In the genomic region with DNA sequence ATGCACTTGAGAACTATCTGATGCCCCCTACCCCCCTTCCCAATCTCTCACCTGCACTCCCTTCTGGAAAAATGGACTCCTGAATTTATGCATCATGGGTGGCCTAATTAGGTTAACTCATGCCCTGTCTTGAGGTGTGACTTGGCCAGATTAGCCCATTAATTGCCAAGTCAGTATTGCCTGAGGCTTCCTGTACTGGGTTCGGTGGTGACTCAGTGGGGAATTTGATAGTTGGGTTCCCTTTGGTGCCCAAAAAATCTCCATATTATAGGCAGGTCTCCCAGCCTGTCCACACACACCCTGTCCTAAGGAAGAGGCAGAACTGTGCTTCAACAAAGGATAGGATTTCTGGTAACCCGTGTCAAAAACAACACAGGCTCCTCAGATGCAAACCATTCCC, we compare ENCODE assay signal across 20 cellular contexts.
DNase-seq lines count a peak whose midpoint lies in the region; ATAC-seq and TF ChIP-seq lines count a peak whose summit lies in the region.
"Had no signal": no experiment of that assay in that cellular context is flagged by ENCODE, and none has a peak within 500 bp of the region (broad histone marks: within the 10 kb centered on the region; RNA-seq: fewer than 3 reads in every experiment).

No MANE protein-coding gene starts in this region.

- POLR2A ChIA-PET in activated CD4-positive, alpha-beta T cell treated with anti-CD3 and anti-CD28 coated beads, Interleukin-2, amount 10 ng/mL, durations not matched to agents 7 days and 5 days (lab: Charles Lee), result no interaction called here

- no peak for TF ChIP-seq EP300 in upper lobe of left lung (IDR thresholded peaks at IDR 0.05)
- no peak for TF ChIP-seq EP300 in stomach (IDR thresholded peaks at IDR 0.05)

- no peak overlapping the region for H3K4me3 Mint-ChIP-seq in activated CD4-positive, alpha-beta T cell treated with anti-CD3 and anti-CD28 coated beads, Interleukin-2, amount 10 ng/mL, durations not matched to agents 7 days and 5 days
- no peak overlapping the region for H3K4me3 Mint-ChIP-seq in T-helper 17 cell
- H3K4me3 Mint-ChIP-seq: activated B cell treated with CpG ODN at 0.5 μM for 24 hours; neural progenitor cell; stimulated activated naive CD8-positive, alpha-beta T cell treated with anti-CD3 and anti-CD28 coated beads, Interleukin-15, amount 100 ng/mL, for 72 hours had no signal

- H2AFZ ChIP-seq in fibroblast of lung (ENCODE audit: low read length), result no peak overlapping the region
- H2AFZ ChIP-seq: neural progenitor cell had no signal

- H3K36me3 ChIP-seq in fibroblast of lung (ENCODE audit: control insufficient read depth, insufficient read depth, low read length) (no peaks in the 10 kb centered on the region), upper lobe of left lung (no peaks in the 10 kb centered on the region), stomach (no peaks in the 10 kb centered on the region)
- H3K36me3 ChIP-seq: esophagus squamous epithelium, left ventricle myocardium inferior, neural progenitor cell, sigmoid colon had no signal

- H3K27ac ChIP-seq in fibroblast of lung (ENCODE audit: insufficient read depth, low read length), result peak overlapping the region; percentile 88
- H3K27ac ChIP-seq in upper lobe of left lung, result peak overlapping the region; percentile 70 to 79 (median 74)
- peak overlapping the region in 1 of 5 donors; percentile 71 for H3K27ac ChIP-seq in stomach
- H3K27ac ChIP-seq: neural progenitor cell had no signal

- 79 to 90% methylated on average over 2 of the region's 2 CpGs for WGBS in upper lobe of left lung, 2 donors
- 85 to 94% (median 92%) methylated on average over 2 of the region's 2 CpGs for WGBS in stomach, 5 donors

- H3K9me3 ChIP-seq in T-helper 17 cell (ENCODE audit: control insufficient read depth, low read length, poor library complexity, severe bottlenecking) (no peaks in the 10 kb centered on the region), fibroblast of lung (ENCODE audit: control insufficient read depth, insufficient read depth, low read depth, low read length) (no peaks in the 10 kb centered on the region), upper lobe of left lung (no peaks in the 10 kb centered on the region), stomach (no peaks in the 10 kb centered on the region)
- H3K9me3 ChIP-seq: esophagus squamous epithelium, left ventricle myocardium inferior, sigmoid colon, SK-N-SH had no signal

- H3K4me1 ChIP-seq in fibroblast of lung (ENCODE audit: control insufficient read depth, extremely low read depth, insufficient read depth, low read length) (peaks cover 15% of the 10 kb centered on the region), upper lobe of left lung (peaks cover 32 to 52% (median 38%) of the 10 kb centered on the region in 4 donors), stomach (peaks cover 21 to 82% (median 35%) of the 10 kb centered on the region in 4 donors)

- no peak overlapping the region for H3K9ac ChIP-seq in fibroblast of lung (ENCODE audit: insufficient read depth, low read length)
- H3K9ac ChIP-seq: neural progenitor cell, SK-N-SH had no signal

- CTCF ChIA-PET in activated CD4-positive, alpha-beta T cell treated with anti-CD3 and anti-CD28 coated beads, Interleukin-2, amount 10 ng/mL, durations not matched to agents 7 days and 5 days (lab: Charles Lee), result no interaction called here

- TF ChIP-seq CTCF in fibroblast of lung (conservative IDR thresholded peaks at IDR 0.05 in 1 of 2, IDR thresholded peaks at IDR 0.05 in 1 of 2; ENCODE audit: low read depth in 1 of 2, low read length in 2 of 2) (no peak), upper lobe of left lung (IDR thresholded peaks at IDR 0.05) (no peak), stomach (IDR thresholded peaks at IDR 0.05) (no peak)

- H3K4me3 ChIP-seq in fibroblast of lung (replicated peaks in 1 of 4; ENCODE audit: control extremely low read depth in 1 of 4, insufficient read depth in 1 of 4, low read depth in 3 of 4, low read length in 4 of 4), result no peak overlapping the region
- H3K4me3 ChIP-seq in upper lobe of left lung, result no peak overlapping the region
- H3K4me3 ChIP-seq in stomach, result no peak overlapping the region
- H3K4me3 ChIP-seq: esophagus squamous epithelium, left ventricle myocardium inferior, neural progenitor cell, sigmoid colon had no signal

- ATAC-seq in T-helper 17 cell, result no peak
- ATAC-seq in upper lobe of left lung (ENCODE audit: low FRiP score in 2 of 2), result no peak

- no peak overlapping the region for H3K4me2 ChIP-seq in fibroblast of lung (ENCODE audit: extremely low read depth, insufficient read depth, low read length)
- H3K4me2 ChIP-seq: neural progenitor cell had no signal

- no peaks in the 10 kb centered on the region for H3K9me3 Mint-ChIP-seq in activated CD4-positive, alpha-beta T cell treated with anti-CD3 and anti-CD28 coated beads, Interleukin-2, amount 10 ng/mL, durations not matched to agents 7 days and 5 days
- H3K9me3 Mint-ChIP-seq: activated B cell treated with CpG ODN at 0.5 μM for 24 hours; stimulated activated naive CD8-positive, alpha-beta T cell treated with anti-CD3 and anti-CD28 coated beads, Interleukin-15, amount 100 ng/mL, for 72 hours had no signal

- no peak for DNase-seq in activated CD4-positive, alpha-beta T cell treated with anti-CD3 and anti-CD28 coated beads, Interleukin-2, amount 10 ng/mL, durations not matched to agents 7 days and 5 days
- no peak for DNase-seq in activated CD4-positive, alpha-beta T cell treated with anti-CD3 and anti-CD28 coated beads, Interleukin-2, amount 50 U/mL, for 1 hour
- DNase-seq in T-helper 17 cell (no peak), fibroblast of lung (ENCODE audit: low read depth in 2 of 2) (peak in 1 of 2 donors; percentile 25), upper lobe of left lung (no peak), stomach (no peak), AML-193 (lab: John Stamatoyannopoulos, UW) (no peak), SKM-1 treated with dmso at 0.1 percent for 144 hours (lab: John Stamatoyannopoulos, UW; ENCODE audit: unreplicated experiment) (no peak)
- DNase-seq: activated B cell treated with CpG ODN at 0.5 μM for 24 hours; activated T-cell treated with anti-CD3 and anti-CD28 coated beads for 4 hours; esophagus squamous epithelium; H7; hippocampal formation; left ventricle myocardium inferior; MM.1S; NCI-H2171 treated with DMSO at 0.1 percent for 48 hours; sigmoid colon; SK-N-SH; stimulated activated naive CD8-positive, alpha-beta T cell treated with anti-CD3 and anti-CD28 coated beads, Interleukin-15, amount 100 ng/mL, for 72 hours had no signal

- no peaks in the 10 kb centered on the region for H4K20me1 ChIP-seq in fibroblast of lung (ENCODE audit: control insufficient read depth, extremely low read depth, insufficient read depth, low read length)

- H3K27me3 Mint-ChIP-seq in activated CD4-positive, alpha-beta T cell treated with anti-CD3 and anti-CD28 coated beads, Interleukin-2, amount 10 ng/mL, durations not matched to agents 7 days and 5 days, result no peaks in the 10 kb centered on the region
- H3K27me3 Mint-ChIP-seq in T-helper 17 cell, result no peaks in the 10 kb centered on the region
- H3K27me3 Mint-ChIP-seq: activated B cell treated with CpG ODN at 0.5 μM for 24 hours; stimulated activated naive CD8-positive, alpha-beta T cell treated with anti-CD3 and anti-CD28 coated beads, Interleukin-15, amount 100 ng/mL, for 72 hours had no signal

- H3K27me3 ChIP-seq in fibroblast of lung (ENCODE audit: control insufficient read depth, insufficient read depth, low read length) (no peaks in the 10 kb centered on the region), upper lobe of left lung (no peaks in the 10 kb centered on the region), stomach (no peaks in the 10 kb centered on the region)
- H3K27me3 ChIP-seq: esophagus squamous epithelium, neural progenitor cell, sigmoid colon had no signal

- intact Hi-C loops in stomach (cut with DNase I; ENCODE audit: low total_unique reads), result no loop called here

- H3K36me3 Mint-ChIP-seq in activated CD4-positive, alpha-beta T cell treated with anti-CD3 and anti-CD28 coated beads, Interleukin-2, amount 10 ng/mL, durations not matched to agents 7 days and 5 days (ENCODE audit: low read depth), result peaks cover 38% of the 10 kb centered on the region
- peaks cover 5% of the 10 kb centered on the region for H3K36me3 Mint-ChIP-seq in T-helper 17 cell (ENCODE audit: low read depth)

- TF ChIP-seq POLR2A in upper lobe of left lung (IDR thresholded peaks at IDR 0.05) (no peak), stomach (IDR thresholded peaks at IDR 0.05) (no peak)

- peaks cover 57% of the 10 kb centered on the region for H3K4me1 Mint-ChIP-seq in activated CD4-positive, alpha-beta T cell treated with anti-CD3 and anti-CD28 coated beads, Interleukin-2, amount 10 ng/mL, durations not matched to agents 7 days and 5 days
- peaks cover 50% of the 10 kb centered on the region for H3K4me1 Mint-ChIP-seq in T-helper 17 cell

- no peaks in the 10 kb centered on the region for H3K79me2 ChIP-seq in fibroblast of lung (ENCODE audit: control insufficient read depth, insufficient read depth, low read length)

- peak overlapping the region; percentile 78 for H3K27ac Mint-ChIP-seq in activated CD4-positive, alpha-beta T cell treated with anti-CD3 and anti-CD28 coated beads, Interleukin-2, amount 10 ng/mL, durations not matched to agents 7 days and 5 days
- peak overlapping the region; percentile 92 for H3K27ac Mint-ChIP-seq in T-helper 17 cell
- H3K27ac Mint-ChIP-seq: stimulated activated naive CD8-positive, alpha-beta T cell treated with anti-CD3 and anti-CD28 coated beads, Interleukin-15, amount 100 ng/mL, for 72 hours had no signal
